8 cellular contexts compared by ENCODE assay signal in genomic region chr3:3798641-3799113, GRCh38. TPM values are rescaled to one million over a fixed set of nuclear protein-coding genes. Genes with fewer than 3 reads are reported as not detected.
DNase-seq lines count a peak whose midpoint lies in the region; ATAC-seq and TF ChIP-seq lines count a peak whose summit lies in the region.

No MANE protein-coding gene starts in this region.

- H3K27me3 ChIP-seq in skeletal muscle tissue (ENCODE audit: control insufficient read depth in 3 of 3, insufficient read depth in 3 of 3, low read length in 3 of 3) (no peaks in the 10 kb centered on the region), A673 (replicated peaks; ENCODE audit: insufficient read depth, low read depth, low read length, poor library complexity) (peaks cover 66% of the 10 kb centered on the region)

- intact Hi-C loops in A673 (cut with micrococcal nuclease; ENCODE audit: unreplicated experiment), result no loop called here

- peak overlapping the region; percentile 17 for H3K27ac Mint-ChIP-seq in activated naive CD8-positive, alpha-beta T cell treated with anti-CD3 and anti-CD28 coated beads, Interleukin-2, amount 50 U/mL, for 24 hours

- peak overlapping the region; percentile 77 for H3K4me3 Mint-ChIP-seq in activated naive CD8-positive, alpha-beta T cell treated with anti-CD3 and anti-CD28 coated beads, Interleukin-2, amount 50 U/mL, for 24 hours

- peak; percentile 55 for ATAC-seq in GM18909 (IDR thresholded peaks at IDR 0.05; ENCODE audit: poor library complexity, unreplicated experiment)
- ATAC-seq in activated naive CD8-positive, alpha-beta T cell treated with anti-CD3 and anti-CD28 coated beads, Interleukin-2, amount 50 U/mL, for 24 hours, result peak; percentile 67
- ATAC-seq in HG02840 (IDR thresholded peaks at IDR 0.05; ENCODE audit: low FRiP score, unreplicated experiment), result no peak

- H3K36me3 ChIP-seq in skeletal muscle tissue (ENCODE audit: control insufficient read depth in 3 of 3, insufficient read depth in 3 of 3, low read length in 3 of 3) (no peaks in the 10 kb centered on the region), A673 (ENCODE audit: insufficient read depth, low read length, poor library complexity, severe bottlenecking) (no peaks in the 10 kb centered on the region)

- H3K9me3 Mint-ChIP-seq in activated naive CD8-positive, alpha-beta T cell treated with anti-CD3 and anti-CD28 coated beads, Interleukin-2, amount 50 U/mL, for 24 hours, result peaks cover 4% of the 10 kb centered on the region

- DNase-seq in HuH-7 (ENCODE audit: low spot score), result peak; percentile 19
- peak; percentile 33 for DNase-seq in activated naive CD8-positive, alpha-beta T cell treated with anti-CD3 and anti-CD28 coated beads, Interleukin-2, amount 50 U/mL, for 24 hours
- peak; percentile 51 for DNase-seq in iPS-NIHi11 (ENCODE audit: low spot score)
- no peak for DNase-seq in GM10266 (ENCODE audit: extremely low spot score)
- no peak for DNase-seq in A673 (ENCODE audit: low spot score)

- H3K4me3 ChIP-seq in skeletal muscle tissue (ENCODE audit: low read length in 3 of 3) (peak overlapping the region; percentile 67 to 78 (median 76)), A673 (ENCODE audit: low read depth, low read length, poor library complexity, severe bottlenecking) (no peak overlapping the region)

- TF ChIP-seq CTCF in GM10266 (IDR thresholded peaks at IDR 0.05; ENCODE audit: control insufficient read depth, insufficient read depth, low read depth, missing control alignments) (no peak), A673 (conservative IDR thresholded peaks at IDR 0.05; ENCODE audit: low read depth, low read length) (no peak)

- H3K27me3 Mint-ChIP-seq in activated naive CD8-positive, alpha-beta T cell treated with anti-CD3 and anti-CD28 coated beads, Interleukin-2, amount 50 U/mL, for 24 hours, result peaks cover 44% of the 10 kb centered on the region

- no peaks in the 10 kb centered on the region for H3K36me3 Mint-ChIP-seq in activated naive CD8-positive, alpha-beta T cell treated with anti-CD3 and anti-CD28 coated beads, Interleukin-2, amount 50 U/mL, for 24 hours (ENCODE audit: low read depth)

- H3K4me1 Mint-ChIP-seq in activated naive CD8-positive, alpha-beta T cell treated with anti-CD3 and anti-CD28 coated beads, Interleukin-2, amount 50 U/mL, for 24 hours, result peaks cover 18% of the 10 kb centered on the region

- H3K27ac ChIP-seq in skeletal muscle tissue (ENCODE audit: low read depth, low read length) (no peak overlapping the region), A673 (ENCODE audit: low read depth, low read length, poor library complexity, severe bottlenecking) (no peak overlapping the region)

- POLR2A ChIA-PET in A673 (lab: Charles Lee; ENCODE audit: low non-redundant PET), result no interaction called here

- peak overlapping the region; percentile 60 to 86 (median 74) for H3K9ac ChIP-seq in skeletal muscle tissue (ENCODE audit: low read depth in 1 of 3, low read length in 3 of 3)

- no TSS peak for BruUV-seq in A673 (replicated peaks; lab: Mats Ljungman, UMichigan)

- H3K4me1 ChIP-seq in skeletal muscle tissue (ENCODE audit: control insufficient read depth in 3 of 3, insufficient read depth in 3 of 3, low read length in 3 of 3), result peaks cover 6 to 12% (median 11%) of the 10 kb centered on the region in 3 donors
- no peaks in the 10 kb centered on the region for H3K4me1 ChIP-seq in A673 (ENCODE audit: insufficient read depth, low read length, poor library complexity, severe bottlenecking)

- CTCF ChIA-PET in A673 (lab: Charles Lee), result no interaction called here

- H3K9me3 ChIP-seq in skeletal muscle tissue (ENCODE audit: control insufficient read depth in 3 of 3, low read length in 3 of 3) (no peaks in the 10 kb centered on the region), A673 (ENCODE audit: low read depth, low read length, poor library complexity, severe bottlenecking) (no peaks in the 10 kb centered on the region)

RNA-seq across cellular contexts. Expression of gene LRRN1, which starts 0.6 kb away (rescaled TPM):
- total RNA-seq in skeletal muscle tissue (19.8 TPM), A673 (2021) (not detected in 2 replicates)

Comparison
In these comparisons a context has a peak if more than half of its experiments do, and no peak if none do; other contexts are left out.
1. DNase-seq: peak in HuH-7 (single experiment), activated naive CD8-positive, alpha-beta T cell treated with anti-CD3 and anti-CD28 coated beads, Interleukin-2, amount 50 U/mL, for 24 hours (single experiment) and iPS-NIHi11 (single experiment); none in GM10266 (single experiment) and A673 (single experiment).
2. RNA of gene LRRN1, which starts 0.6 kb away (total RNA-seq): 19.8 TPM in skeletal muscle tissue (single experiment); not detected in A673; every median in the first group is over 10 times any median in the second.